Comparison of ENCODE assay signal across 8 cellular contexts in genomic region chr12:44874981-44875416, GRCh38. TPM values are rescaled to one million over a fixed set of nuclear protein-coding genes. Genes with fewer than 3 reads are reported as not detected.
DNase-seq lines count a peak whose midpoint lies in the region; ATAC-seq, FAIRE-seq and TF ChIP-seq lines count a peak whose summit lies in the region.

No MANE protein-coding gene starts in this region.

- peaks cover 7% of the 10 kb centered on the region for H3K9me3 Mint-ChIP-seq in T-helper 2 cell treated with Interferon-gamma antibody and Interleukin-4, amounts not matched to agents 5 μg/mL and 100 μg/mL, for 36 hours
- H3K9me3 Mint-ChIP-seq in effector memory CD8-positive, alpha-beta T cell, result peaks cover 0 to 4% of the 10 kb centered on the region in 2 donors

- no peak for ATAC-seq in effector memory CD8-positive, alpha-beta T cell (replicated peaks)
- peak in 3 of 4 donors; percentile 17 to 31 (median 27) for ATAC-seq in pancreas
- ATAC-seq in HG03378 (IDR thresholded peaks at IDR 0.05; ENCODE audit: unreplicated experiment), result no peak
- no peak for ATAC-seq in GM19467 (IDR thresholded peaks at IDR 0.05; ENCODE audit: unreplicated experiment)

- WGBS in pancreas, 2 donors, result 1 to 2% methylated on average over 12 of the region's 12 CpGs

- peaks cover 28% of the 10 kb centered on the region for H3K4me1 Mint-ChIP-seq in T-helper 2 cell treated with Interferon-gamma antibody and Interleukin-4, amounts not matched to agents 5 μg/mL and 100 μg/mL, for 36 hours (ENCODE audit: low read depth)
- H3K4me1 Mint-ChIP-seq in effector memory CD8-positive, alpha-beta T cell (ENCODE audit: low read depth in 2 of 2), result peaks cover 16 to 29% of the 10 kb centered on the region in 2 donors

- peaks cover 0 to 5% (median 3%) of the 10 kb centered on the region in 3 donors for H3K4me1 ChIP-seq in pancreas
- H3K4me1 ChIP-seq in BE2C, result no peaks in the 10 kb centered on the region

- H3K4me3 Mint-ChIP-seq in T-helper 2 cell treated with Interferon-gamma antibody and Interleukin-4, amounts not matched to agents 5 μg/mL and 100 μg/mL, for 36 hours, result peak overlapping the region; percentile 96
- H3K4me3 Mint-ChIP-seq in effector memory CD8-positive, alpha-beta T cell, result peak overlapping the region; percentile 88 to 98

- TF ChIP-seq CTCF in pancreas (IDR thresholded peaks at IDR 0.05) (no peak), BE2C (IDR thresholded peaks at IDR 0.05; ENCODE audit: low read depth, low read length) (no peak)

- FAIRE-seq in pancreas (lab: Jason Lieb, UNC), result no peak

- peaks cover 44% of the 10 kb centered on the region for H3K27me3 Mint-ChIP-seq in T-helper 2 cell treated with Interferon-gamma antibody and Interleukin-4, amounts not matched to agents 5 μg/mL and 100 μg/mL, for 36 hours (ENCODE audit: low read depth)
- H3K27me3 Mint-ChIP-seq in effector memory CD8-positive, alpha-beta T cell, result peaks cover 23 to 43% of the 10 kb centered on the region in 2 donors

- no peak overlapping the region for H3K27ac ChIP-seq in pancreas

- H3K9me3 ChIP-seq in pancreas, result peaks cover 0 to 7% (median 0%) of the 10 kb centered on the region in 4 donors
- no peaks in the 10 kb centered on the region for H3K9me3 ChIP-seq in BE2C

- no peaks in the 10 kb centered on the region for H3K36me3 ChIP-seq in pancreas
- no peaks in the 10 kb centered on the region for H3K36me3 ChIP-seq in BE2C

- H3K27me3 ChIP-seq in pancreas (peaks cover 0 to 36% (median 12%) of the 10 kb centered on the region in 4 donors), BE2C (peaks cover 36% of the 10 kb centered on the region)

- H3K4me3 ChIP-seq in pancreas (peak overlapping the region in 3 of 4 donors; percentile 37 to 64 (median 48)), BE2C (ENCODE audit: low read depth, low read length) (no peak overlapping the region; the same call in 1 of the 2 replicates)

- DNase-seq in NCI-H510A treated with DMSO at 0.1 percent for 48 hours (lab: John Stamatoyannopoulos, UW), result peak; percentile 7
- no peak for DNase-seq in NCI-H510A (lab: John Stamatoyannopoulos, UW)
- peak; percentile 9 for DNase-seq in T-helper 2 cell treated with Interferon-gamma antibody and Interleukin-4, amounts not matched to agents 5 μg/mL and 100 μg/mL, for 36 hours (ENCODE audit: low spot score)
- DNase-seq in effector memory CD8-positive, alpha-beta T cell, result peak; percentile 4 to 15 (median 4)
- peak in 1 of 6 donors; percentile 41 for DNase-seq in pancreas
- no peak for DNase-seq in BE2C

- peaks cover 6% of the 10 kb centered on the region for H3K36me3 Mint-ChIP-seq in T-helper 2 cell treated with Interferon-gamma antibody and Interleukin-4, amounts not matched to agents 5 μg/mL and 100 μg/mL, for 36 hours (ENCODE audit: low read depth)
- peaks cover 9% of the 10 kb centered on the region for H3K36me3 Mint-ChIP-seq in effector memory CD8-positive, alpha-beta T cell (ENCODE audit: insufficient read depth)

- H3K27ac Mint-ChIP-seq in T-helper 2 cell treated with Interferon-gamma antibody and Interleukin-4, amounts not matched to agents 5 μg/mL and 100 μg/mL, for 36 hours, result no peak overlapping the region
- H3K27ac Mint-ChIP-seq in effector memory CD8-positive, alpha-beta T cell, result peak overlapping the region; percentile 80 to 89

- intact Hi-C loops in pancreas (cut with DNase I), result no loop called here

RNA-seq across cellular contexts. Expression of gene NELL2, which starts 1.1 kb away (rescaled TPM):
- under 1 TPM; 0.28 to 0.79 (median 0.71) TPM for total RNA-seq in pancreas
- under 1 TPM; 0.27 to 0.77 TPM for polyA plus RNA-seq in pancreas
- polyA plus RNA-seq in BE2C (2012; ENCODE audit: insufficient read depth, insufficient read length, low read depth), result 1.0 TPM

Comparison
In these comparisons a context has a peak if more than half of its experiments do, and no peak if none do; other contexts are left out.
1. DNase-seq: peak in NCI-H510A treated with DMSO at 0.1 percent for 48 hours (single experiment), T-helper 2 cell treated with Interferon-gamma antibody and Interleukin-4, amounts not matched to agents 5 μg/mL and 100 μg/mL, for 36 hours (single experiment) and effector memory CD8-positive, alpha-beta T cell (3 of 3); none in NCI-H510A (single experiment) and BE2C (single experiment).
2. ATAC-seq: peak in pancreas (3 of 4); none in effector memory CD8-positive, alpha-beta T cell (single experiment), HG03378 (single experiment) and GM19467 (single experiment).